ENCODE assay signal across 8 cellular contexts in the genomic region with DNA sequence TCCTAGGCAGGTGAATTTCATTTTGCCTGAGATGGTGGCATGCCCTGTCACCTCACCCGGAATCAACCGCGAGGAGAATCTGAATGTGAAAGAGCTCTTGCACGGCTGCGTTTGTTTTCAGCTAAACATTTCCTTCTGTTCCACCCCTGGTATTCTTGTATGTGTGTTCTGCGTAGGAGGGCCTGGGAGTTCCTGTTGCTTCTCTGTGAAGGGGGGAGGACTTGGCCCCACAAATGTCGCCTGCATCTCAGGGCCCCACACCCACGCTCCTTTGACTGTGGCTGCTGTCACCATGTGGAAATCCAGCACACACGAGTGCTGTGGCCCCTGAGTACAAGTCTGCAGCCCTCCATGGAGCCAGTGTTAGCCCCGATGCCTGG. TPM values are rescaled to one million over a fixed set of nuclear protein-coding genes. Genes with fewer than 3 reads are reported as not detected.
A peak's percentile ranks its signal among the peaks of the same experiment; 100 is the strongest.
DNase-seq lines count a peak whose midpoint lies in the region; ATAC-seq and TF ChIP-seq lines count a peak whose summit lies in the region.

No MANE protein-coding gene starts in this region.

- no peaks in the 10 kb centered on the region for H4K20me1 ChIP-seq in PC-3 (ENCODE audit: low read length)

- no peaks in the 10 kb centered on the region for H3K79me2 ChIP-seq in PC-3 (ENCODE audit: low read length)

- CTCF ChIA-PET in PC-3 (lab: Charles Lee) = no interaction called here

- H3K4me3 ChIP-seq in PC-3 (ENCODE audit: low read length) = no peak overlapping the region

- H3K27ac ChIP-seq in PC-3 (ENCODE audit: low read length) = no peak overlapping the region

- no peaks in the 10 kb centered on the region for H3K4me1 ChIP-seq in PC-3 (ENCODE audit: insufficient read depth, low read length)

- H3K27me3 Mint-ChIP-seq in effector memory CD8-positive, alpha-beta T cell = no peaks in the 10 kb centered on the region

- peaks cover 25 to 38% of the 10 kb centered on the region in 2 donors for H3K4me1 Mint-ChIP-seq in effector memory CD8-positive, alpha-beta T cell (ENCODE audit: low read depth in 2 of 2)

- no peak overlapping the region for H3K4me2 ChIP-seq in PC-3 (ENCODE audit: low read length)

- ATAC-seq in Right ventricle myocardium superior (ENCODE audit: poor library complexity) (peak; percentile 12), PC-3 (no peak)
- peak; percentile 74 for ATAC-seq in effector memory CD8-positive, alpha-beta T cell (replicated peaks)

- no peaks in the 10 kb centered on the region for H3K9me3 Mint-ChIP-seq in effector memory CD8-positive, alpha-beta T cell

- intact Hi-C loops in Right ventricle myocardium superior (cut with DNase I) = no loop called here
- intact Hi-C loops in cardiac septum (cut with DNase I) = loop anchor here (10.0 kb wide), 1 partner anchor 1356 kb away; no protein-coding TSS in a partner anchor
- intact Hi-C loops in PC-3 (cut with micrococcal nuclease) = no loop called here

- no TSS peak for BruUV-seq in PC-3 (replicated peaks; lab: Mats Ljungman, UMichigan)

- no peaks in the 10 kb centered on the region for H3K9me2 ChIP-seq in PC-3 (replicated peaks; ENCODE audit: low read length)

- H3K36me3 Mint-ChIP-seq in effector memory CD8-positive, alpha-beta T cell (ENCODE audit: insufficient read depth) = peaks cover 7% of the 10 kb centered on the region

- no peak overlapping the region for H3K9ac ChIP-seq in PC-3 (ENCODE audit: low read length)

- no peaks in the 10 kb centered on the region for H3K9me3 ChIP-seq in PC-3 (ENCODE audit: low read length)

- H3K27me3 ChIP-seq in PC-3 (ENCODE audit: low read length) = no peaks in the 10 kb centered on the region

- POLR2A ChIA-PET in PC-3 (lab: Charles Lee; ENCODE audit: unreplicated experiment) = no interaction called here

- peak overlapping the region; percentile 95 to 96 for H3K27ac Mint-ChIP-seq in effector memory CD8-positive, alpha-beta T cell

- TF ChIP-seq CTCF in PC-3 (conservative IDR thresholded peaks at IDR 0.05; ENCODE audit: low read depth, low read length) = no peak

- no peaks in the 10 kb centered on the region; the same call in none of the 2 replicates for H3K36me3 ChIP-seq in PC-3 (ENCODE audit: low read depth, low read length)

- no peaks in the 10 kb centered on the region for H3F3A ChIP-seq in PC-3 (ENCODE audit: low read length, unreplicated experiment)

- H3K4me3 Mint-ChIP-seq in effector memory CD8-positive, alpha-beta T cell = peak overlapping the region; percentile 68 to 84

- DNase-seq in Right ventricle myocardium superior (no peak), cardiac septum (ENCODE audit: low spot score) (no peak), PC-3 (no peak), ureter (ENCODE audit: low spot score) (no peak), NCI-H146 (lab: John Stamatoyannopoulos, UW) (no peak)
- DNase-seq in activated CD4-positive, CD25-positive, alpha-beta regulatory T cell (lab: John Stamatoyannopoulos, UW) = peak; percentile 8 to 20 (median 14)
- DNase-seq in effector memory CD8-positive, alpha-beta T cell = peak; percentile 5 to 45 (median 40)
- peak; percentile 32 for DNase-seq in stimulated activated CD8-positive, alpha-beta memory T cell treated with anti-CD3 and anti-CD28 coated beads, Interleukin-12 subunit alpha, Interleukin-12 subunit beta, amount 100 ng/mL, for 4 hours (ENCODE audit: low read depth)

- no peak overlapping the region for H2AFZ ChIP-seq in PC-3 (ENCODE audit: low read length)

RNA-seq across cellular contexts. Expression of a gene that starts 45.8 kb away (rescaled TPM):
- total RNA-seq in Right ventricle myocardium superior (30.9 TPM), cardiac septum (23.4 TPM), PC-3 (2014; rRNA removed) (13.7 and 16.3 TPM in 2 replicates), ureter (2.2 TPM)

Comparison
In these comparisons a context has a peak if more than half of its experiments do, and no peak if none do; other contexts are left out.
1. DNase-seq: peak in activated CD4-positive, CD25-positive, alpha-beta regulatory T cell (4 of 4), effector memory CD8-positive, alpha-beta T cell (3 of 3) and stimulated activated CD8-positive, alpha-beta memory T cell treated with anti-CD3 and anti-CD28 coated beads, Interleukin-12 subunit alpha, Interleukin-12 subunit beta, amount 100 ng/mL, for 4 hours (single experiment); none in Right ventricle myocardium superior (single experiment), cardiac septum (single experiment), PC-3 (single experiment), ureter (single experiment) and NCI-H146 (single experiment).